Comparison of ENCODE assay signal across 20 cellular contexts in genomic region chr20:2865101-2865500, GRCh38. TPM values are rescaled to one million over a fixed set of nuclear protein-coding genes. Genes with fewer than 3 reads are reported as not detected.
DNase-seq lines count a peak whose midpoint lies in the region; ATAC-seq lines count a peak whose summit lies in the region.
"Had no signal": no experiment of that assay in that cellular context is flagged by ENCODE, and none has a peak within 500 bp of the region (broad histone marks: within the 10 kb centered on the region; RNA-seq: fewer than 3 reads in every experiment).

No MANE protein-coding gene starts in this region.

- no peak for DNase-seq in stimulated activated naive CD8-positive, alpha-beta T cell treated with anti-CD3 and anti-CD28 coated beads, Interleukin-15, Interleukin-2, amounts not matched to agents 100 U/mL and 50 U/mL, for 24 hours
- DNase-seq in activated CD8-positive, alpha-beta T cell treated with anti-CD3 and anti-CD28 coated beads, Interleukin-2, amount 10 ng/mL, durations not matched to agents 7 days and 5 days = no peak
- DNase-seq in naive thymus-derived CD4-positive, alpha-beta T cell = no peak
- DNase-seq in MG63 (no peak), SHP77 (lab: John Stamatoyannopoulos, UW) (no peak), cerebellum (ENCODE audit: low spot score) (no peak)
- DNase-seq: BE2C, COR-L47, DMS153, EL, NCI-H1105 treated with DMSO at 0.1 percent for 48 hours, NCI-H187, NCI-H446, NCI-H748 treated with DMSO at 0.1 percent for 48 hours, PC-9 had no signal

- H3K4me1 Mint-ChIP-seq in stimulated activated naive CD8-positive, alpha-beta T cell treated with anti-CD3 and anti-CD28 coated beads, Interleukin-15, Interleukin-2, amounts not matched to agents 100 ng/mL and 50 ng/mL, for 24 hours (ENCODE audit: low read depth) = peaks cover 45% of the 10 kb centered on the region
- H3K4me1 Mint-ChIP-seq in activated CD8-positive, alpha-beta T cell treated with anti-CD3 and anti-CD28 coated beads, Interleukin-2, amount 10 ng/mL, durations not matched to agents 7 days and 5 days (ENCODE audit: low read depth) = peaks cover 39% of the 10 kb centered on the region
- peaks cover 11 to 41% (median 37%) of the 10 kb centered on the region in 7 donors for H3K4me1 Mint-ChIP-seq in naive thymus-derived CD4-positive, alpha-beta T cell

- CTCF ChIA-PET in activated CD8-positive, alpha-beta T cell treated with anti-CD3 and anti-CD28 coated beads, Interleukin-2, amount 10 ng/mL, durations not matched to agents 7 days and 5 days (lab: Charles Lee) = interaction anchor here (0.7 to 3.4 kb wide), 14 partner anchors 9 to 450 kb away, joined by 3 to 16 read pairs (median 4); no protein-coding TSS in a partner anchor
- CTCF ChIA-PET in naive thymus-derived CD4-positive, alpha-beta T cell (lab: Charles Lee) = interaction anchor here (0.6 to 0.8 kb wide), 2 partner anchors 22 to 74 kb away, joined by 3 read pairs; no protein-coding TSS in a partner anchor

- WGBS in thymus = 96% methylated on average over 10 of the region's 10 CpGs

- H3K4me3 ChIP-seq in naive thymus-derived CD4-positive, alpha-beta T cell (ENCODE audit: low read length) = no peak overlapping the region
- H3K4me3 ChIP-seq in thymus (ENCODE audit: low read length) = no peak overlapping the region
- no peak overlapping the region for H3K4me3 ChIP-seq in MG63
- H3K4me3 ChIP-seq: HAP-1, PC-9 had no signal

- H3K36me3 Mint-ChIP-seq in stimulated activated naive CD8-positive, alpha-beta T cell treated with anti-CD3 and anti-CD28 coated beads, Interleukin-15, Interleukin-2, amounts not matched to agents 100 ng/mL and 50 ng/mL, for 24 hours (ENCODE audit: low read depth) = peaks cover 26% of the 10 kb centered on the region
- peaks cover 29% of the 10 kb centered on the region for H3K36me3 Mint-ChIP-seq in activated CD8-positive, alpha-beta T cell treated with anti-CD3 and anti-CD28 coated beads, Interleukin-2, amount 10 ng/mL, durations not matched to agents 7 days and 5 days (ENCODE audit: low read depth)
- H3K36me3 Mint-ChIP-seq in naive thymus-derived CD4-positive, alpha-beta T cell = peaks cover 0 to 13% (median 4%) of the 10 kb centered on the region in 5 donors

- H3K27ac ChIP-seq in naive thymus-derived CD4-positive, alpha-beta T cell (ENCODE audit: low read depth, low read length) = no peak overlapping the region
- peak overlapping the region; percentile 0 for H3K27ac ChIP-seq in thymus (ENCODE audit: low read depth)
- H3K27ac ChIP-seq: PC-9 had no signal

- H3K36me3 ChIP-seq in naive thymus-derived CD4-positive, alpha-beta T cell (ENCODE audit: control insufficient read depth in 2 of 3, insufficient read depth in 3 of 3, low read length in 3 of 3) = peaks cover 0 to 40% (median 4%) of the 10 kb centered on the region in 3 experiments
- H3K36me3 ChIP-seq in thymus (ENCODE audit: control insufficient read depth, insufficient read depth) = peaks cover 49% of the 10 kb centered on the region
- H3K36me3 ChIP-seq in MG63 = no peaks in the 10 kb centered on the region; the same call in 1 of the 2 replicates
- H3K36me3 ChIP-seq: BE2C, HAP-1 had no signal

- intact Hi-C loops in naive thymus-derived CD4-positive, alpha-beta T cell (cut with micrococcal nuclease) = no loop called here

- H3K4me1 ChIP-seq in naive thymus-derived CD4-positive, alpha-beta T cell (ENCODE audit: control insufficient read depth in 2 of 2, insufficient read depth in 2 of 2, low read length in 2 of 2) = peaks cover 6 to 27% of the 10 kb centered on the region in 2 donors
- H3K4me1 ChIP-seq in thymus (ENCODE audit: control insufficient read depth, insufficient read depth, low read length) = no peaks in the 10 kb centered on the region
- H3K4me1 ChIP-seq: BE2C, HAP-1 had no signal

- no peaks in the 10 kb centered on the region for H3K27me3 ChIP-seq in naive thymus-derived CD4-positive, alpha-beta T cell (ENCODE audit: control insufficient read depth in 2 of 2, insufficient read depth in 2 of 2, low read length in 2 of 2)
- H3K27me3 ChIP-seq in thymus (ENCODE audit: control insufficient read depth, insufficient read depth) = no peaks in the 10 kb centered on the region
- H3K27me3 ChIP-seq in MG63 = no peaks in the 10 kb centered on the region
- H3K27me3 ChIP-seq: BE2C had no signal

- H3K27ac Mint-ChIP-seq in stimulated activated naive CD8-positive, alpha-beta T cell treated with anti-CD3 and anti-CD28 coated beads, Interleukin-15, Interleukin-2, amounts not matched to agents 100 ng/mL and 50 ng/mL, for 24 hours = peak overlapping the region; percentile 58
- peak overlapping the region; percentile 73 for H3K27ac Mint-ChIP-seq in activated CD8-positive, alpha-beta T cell treated with anti-CD3 and anti-CD28 coated beads, Interleukin-2, amount 10 ng/mL, durations not matched to agents 7 days and 5 days
- H3K27ac Mint-ChIP-seq in naive thymus-derived CD4-positive, alpha-beta T cell = peak overlapping the region in 6 of 9 donors; percentile 52 to 81 (median 66)

- ATAC-seq in stimulated activated naive CD8-positive, alpha-beta T cell treated with anti-CD3 and anti-CD28 coated beads, Interleukin-15, Interleukin-2, amounts not matched to agents 100 U/mL and 50 U/mL, for 24 hours = no peak
- no peak for ATAC-seq in activated CD8-positive, alpha-beta T cell treated with anti-CD3 and anti-CD28 coated beads, Interleukin-2, amount 10 ng/mL, durations not matched to agents 7 days and 5 days
- ATAC-seq in naive thymus-derived CD4-positive, alpha-beta T cell = no peak

- no peaks in the 10 kb centered on the region for H3K27me3 Mint-ChIP-seq in stimulated activated naive CD8-positive, alpha-beta T cell treated with anti-CD3 and anti-CD28 coated beads, Interleukin-15, Interleukin-2, amounts not matched to agents 100 ng/mL and 50 ng/mL, for 24 hours
- H3K27me3 Mint-ChIP-seq in activated CD8-positive, alpha-beta T cell treated with anti-CD3 and anti-CD28 coated beads, Interleukin-2, amount 10 ng/mL, durations not matched to agents 7 days and 5 days (ENCODE audit: low read depth) = no peaks in the 10 kb centered on the region
- no peaks in the 10 kb centered on the region for H3K27me3 Mint-ChIP-seq in naive thymus-derived CD4-positive, alpha-beta T cell

- no peak overlapping the region for H3K4me3 Mint-ChIP-seq in stimulated activated naive CD8-positive, alpha-beta T cell treated with anti-CD3 and anti-CD28 coated beads, Interleukin-15, Interleukin-2, amounts not matched to agents 100 ng/mL and 50 ng/mL, for 24 hours
- no peak overlapping the region for H3K4me3 Mint-ChIP-seq in activated CD8-positive, alpha-beta T cell treated with anti-CD3 and anti-CD28 coated beads, Interleukin-2, amount 10 ng/mL, durations not matched to agents 7 days and 5 days
- peak overlapping the region in 4 of 10 donors; percentile 19 to 73 (median 46) for H3K4me3 Mint-ChIP-seq in naive thymus-derived CD4-positive, alpha-beta T cell

- no peaks in the 10 kb centered on the region for H3K9me3 Mint-ChIP-seq in stimulated activated naive CD8-positive, alpha-beta T cell treated with anti-CD3 and anti-CD28 coated beads, Interleukin-15, Interleukin-2, amounts not matched to agents 100 ng/mL and 50 ng/mL, for 24 hours
- no peaks in the 10 kb centered on the region for H3K9me3 Mint-ChIP-seq in activated CD8-positive, alpha-beta T cell treated with anti-CD3 and anti-CD28 coated beads, Interleukin-2, amount 10 ng/mL, durations not matched to agents 7 days and 5 days (ENCODE audit: insufficient read depth)
- H3K9me3 Mint-ChIP-seq in naive thymus-derived CD4-positive, alpha-beta T cell = no peaks in the 10 kb centered on the region

- H3K9me3 ChIP-seq in naive thymus-derived CD4-positive, alpha-beta T cell (ENCODE audit: control insufficient read depth in 2 of 3, low read length in 3 of 3) = no peaks in the 10 kb centered on the region
- H3K9me3 ChIP-seq in thymus (ENCODE audit: control insufficient read depth) (no peaks in the 10 kb centered on the region), MG63 (no peaks in the 10 kb centered on the region)
- H3K9me3 ChIP-seq: BE2C, HAP-1 had no signal

- POLR2A ChIA-PET in activated CD8-positive, alpha-beta T cell treated with anti-CD3 and anti-CD28 coated beads, Interleukin-2, amount 10 ng/mL, durations not matched to agents 7 days and 5 days (lab: Charles Lee) = interaction anchor here (1.3 kb wide), 1 partner anchor 26 kb away, joined by 5 read pairs; no protein-coding TSS in a partner anchor
- POLR2A ChIA-PET in naive thymus-derived CD4-positive, alpha-beta T cell (lab: Charles Lee) = interaction anchor here (1.0 kb wide), 1 partner anchor 21 kb away, joined by 3 read pairs; no protein-coding TSS in a partner anchor

RNA-seq across cellular contexts. Expression of gene PTPRA, which starts 8.2 kb away (rescaled TPM):
- total RNA-seq in activated CD8-positive, alpha-beta T cell treated with anti-CD3 and anti-CD28 coated beads, Interleukin-2, amount 10 ng/mL, durations not matched to agents 7 days and 5 days = 10 to 100 TPM; 58.5 to 60.9 TPM
- 10 to 100 TPM; 68.0 to 86.6 (median 81.2) TPM for total RNA-seq in naive thymus-derived CD4-positive, alpha-beta T cell
- polyA plus RNA-seq in naive thymus-derived CD4-positive, alpha-beta T cell = 10 to 100 TPM; 27.5 to 41.7 TPM
- polyA plus RNA-seq in thymus = 35.5 TPM
- 8.8 and 13.3 TPM in 2 replicates for total RNA-seq in MG63 (2014; rRNA removed; shearing (Covaris generic); ENCODE audit: low replicate concordance)
- total RNA-seq in cerebellum = 103 TPM

RNA-seq across cellular contexts. Expression of gene VPS16, which starts 24.6 kb away (rescaled TPM):
- total RNA-seq in activated CD8-positive, alpha-beta T cell treated with anti-CD3 and anti-CD28 coated beads, Interleukin-2, amount 10 ng/mL, durations not matched to agents 7 days and 5 days = 10 to 100 TPM; 47.0 to 55.2 TPM
- 10 to 100 TPM; 45.5 to 62.4 (median 56.1) TPM for total RNA-seq in naive thymus-derived CD4-positive, alpha-beta T cell
- polyA plus RNA-seq in naive thymus-derived CD4-positive, alpha-beta T cell = 10 to 100 TPM; 25.0 to 43.3 TPM
- 93.3 TPM for polyA plus RNA-seq in thymus
- 18.5 and 21.2 TPM in 2 replicates for total RNA-seq in MG63 (2014; rRNA removed; shearing (Covaris generic); ENCODE audit: low replicate concordance)
- 32.6 TPM for total RNA-seq in cerebellum

RNA-seq across cellular contexts. Expression of gene PCED1A, which starts 24.6 kb away (rescaled TPM):
- total RNA-seq in activated CD8-positive, alpha-beta T cell treated with anti-CD3 and anti-CD28 coated beads, Interleukin-2, amount 10 ng/mL, durations not matched to agents 7 days and 5 days = 10 to 100 TPM; 17.3 to 17.9 TPM
- 100 to 1,000 TPM in 1 of 5 experiments, 10 to 100 TPM in 4; 27.8 to 105 (median 72.5) TPM for total RNA-seq in naive thymus-derived CD4-positive, alpha-beta T cell
- 10 to 100 TPM; 23.6 to 27.3 TPM for polyA plus RNA-seq in naive thymus-derived CD4-positive, alpha-beta T cell
- polyA plus RNA-seq in thymus = 105 TPM
- total RNA-seq in MG63 (2014; rRNA removed; shearing (Covaris generic); ENCODE audit: low replicate concordance) = 4.7 and 7.9 TPM in 2 replicates
- total RNA-seq in cerebellum = 20.0 TPM

RNA-seq across cellular contexts. Expression of gene TMEM239, which starts 48.9 kb away (rescaled TPM):
- total RNA-seq in activated CD8-positive, alpha-beta T cell treated with anti-CD3 and anti-CD28 coated beads, Interleukin-2, amount 10 ng/mL, durations not matched to agents 7 days and 5 days = not detected
- total RNA-seq in naive thymus-derived CD4-positive, alpha-beta T cell = not detected
- not detected for polyA plus RNA-seq in naive thymus-derived CD4-positive, alpha-beta T cell
- polyA plus RNA-seq in thymus = under 0.01 TPM
- not detected in 2 replicates for total RNA-seq in MG63 (2014; rRNA removed; shearing (Covaris generic); ENCODE audit: low replicate concordance)
- total RNA-seq in cerebellum = not detected
- total RNA-seq: HepG2, PC-9 had no signal
- polyA plus RNA-seq: AG04450, HepG2 had no signal

RNA-seq across cellular contexts. Expression of gene C20orf141, which starts 50.3 kb away (rescaled TPM):
- total RNA-seq in activated CD8-positive, alpha-beta T cell treated with anti-CD3 and anti-CD28 coated beads, Interleukin-2, amount 10 ng/mL, durations not matched to agents 7 days and 5 days = not detected
- total RNA-seq in naive thymus-derived CD4-positive, alpha-beta T cell = not detected
- not detected for polyA plus RNA-seq in naive thymus-derived CD4-positive, alpha-beta T cell
- polyA plus RNA-seq in thymus = 1.3 TPM
- not detected in 2 replicates for total RNA-seq in MG63 (2014; rRNA removed; shearing (Covaris generic); ENCODE audit: low replicate concordance)
- not detected for total RNA-seq in cerebellum
- total RNA-seq: HepG2, PC-9 had no signal
- polyA plus RNA-seq: AG04450, HepG2 had no signal
